In the genomic region with DNA sequence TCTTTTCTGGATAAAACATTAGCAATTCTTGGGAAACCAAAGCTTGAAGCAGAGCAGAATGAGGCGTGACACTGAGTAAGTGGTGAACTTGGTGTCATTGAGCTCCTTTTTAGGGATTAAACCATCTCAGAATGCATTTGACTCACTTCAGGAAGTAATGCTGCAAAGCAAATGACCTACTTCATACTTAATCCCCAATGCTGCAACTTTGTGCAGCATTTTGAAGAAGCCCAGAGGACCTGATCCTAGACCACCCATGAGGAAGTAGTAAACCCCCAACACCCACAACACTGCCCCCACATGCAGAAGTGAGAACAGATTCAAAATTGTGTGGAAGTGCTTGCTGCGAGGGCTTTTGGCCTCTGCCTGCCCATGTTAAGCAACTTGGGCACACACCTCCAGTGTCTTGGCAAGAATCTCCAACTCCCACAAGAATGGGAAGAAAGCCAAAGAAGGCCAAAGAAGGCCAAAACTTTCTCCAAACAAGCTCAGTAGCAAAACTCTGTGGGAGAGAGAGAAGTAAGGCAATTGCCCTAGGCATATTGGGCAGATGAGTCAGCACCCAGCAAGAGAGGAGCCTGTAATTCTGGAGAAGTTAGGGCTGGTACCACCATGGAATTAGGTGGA, we compare ENCODE assay signal across 10 cellular contexts.
DNase-seq lines count a peak whose midpoint lies in the region; ATAC-seq, FAIRE-seq and TF ChIP-seq lines count a peak whose summit lies in the region.
"Had no signal": no experiment of that assay in that cellular context is flagged by ENCODE, and none has a peak within 500 bp of the region (broad histone marks: within the 10 kb centered on the region; RNA-seq: fewer than 3 reads in every experiment).

No MANE protein-coding gene starts in this region.

- no peak for TF ChIP-seq RAD21 in A549 (conservative IDR thresholded peaks at IDR 0.05 in 1 of 2, IDR thresholded peaks at IDR 0.05 in 1 of 2)

- H3K9me3 Mint-ChIP-seq in activated T-helper 17 cell treated with anti-CD3 and anti-CD28 coated beads, Interleukin-2, amount 50 U/mL, for 72 hours = no peaks in the 10 kb centered on the region
- no peaks in the 10 kb centered on the region for H3K9me3 Mint-ChIP-seq in activated naive CD4-positive, alpha-beta T cell treated with anti-CD3 and anti-CD28 coated beads, Interleukin-2, amount 10 ng/mL, durations not matched to agents 7 days and 5 days
- H3K9me3 Mint-ChIP-seq: naive thymus-derived CD8-positive, alpha-beta T cell had no signal

- POLR2A ChIA-PET in A549 (lab: Yijun Ruan, JAX) = interaction anchor here (1.0 to 1.9 kb wide), 2 partner anchors 69 to 453 kb away, joined by 3 to 7 read pairs; a partner anchor contains a TSS

- H3K27ac Mint-ChIP-seq in activated T-helper 17 cell treated with anti-CD3 and anti-CD28 coated beads, Interleukin-2, amount 50 U/mL, for 72 hours = no peak overlapping the region
- no peak overlapping the region for H3K27ac Mint-ChIP-seq in activated naive CD4-positive, alpha-beta T cell treated with anti-CD3 and anti-CD28 coated beads, Interleukin-2, amount 10 ng/mL, durations not matched to agents 7 days and 5 days
- H3K27ac Mint-ChIP-seq: naive thymus-derived CD8-positive, alpha-beta T cell had no signal

- no peaks in the 10 kb centered on the region for H3K27me3 Mint-ChIP-seq in activated T-helper 17 cell treated with anti-CD3 and anti-CD28 coated beads, Interleukin-2, amount 50 U/mL, for 72 hours
- peaks cover 25% of the 10 kb centered on the region for H3K27me3 Mint-ChIP-seq in activated naive CD4-positive, alpha-beta T cell treated with anti-CD3 and anti-CD28 coated beads, Interleukin-2, amount 10 ng/mL, durations not matched to agents 7 days and 5 days

- peaks cover 21% of the 10 kb centered on the region for H3K4me1 ChIP-seq in A549

- no peak overlapping the region for H3K4me3 Mint-ChIP-seq in activated T-helper 17 cell treated with anti-CD3 and anti-CD28 coated beads, Interleukin-2, amount 50 U/mL, for 72 hours
- H3K4me3 Mint-ChIP-seq in activated naive CD4-positive, alpha-beta T cell treated with anti-CD3 and anti-CD28 coated beads, Interleukin-2, amount 10 ng/mL, durations not matched to agents 7 days and 5 days = no peak overlapping the region
- H3K4me3 Mint-ChIP-seq: naive thymus-derived CD8-positive, alpha-beta T cell had no signal

- H3K4me2 ChIP-seq in A549 = peak overlapping the region; percentile 40

- WGBS in A549 (ENCODE audit: missing lambda C conversion rate) = 32% methylated on average over 2 of the region's 2 CpGs

- DNase-seq in A549 (ENCODE audit: low read depth in 1 of 2, low spot score in 1 of 2) (peak in 1 of 2 experiments; percentile 74), H54 (ENCODE audit: insufficient read length, low spot score) (peak; percentile 50), kidney glomerular epithelial cell (lab: John Stamatoyannopoulos, UW) (peak; percentile 66), NCI-H1417 treated with DMSO at 0.1 percent for 48 hours (lab: John Stamatoyannopoulos, UW) (no peak), NCI-H2196 (lab: John Stamatoyannopoulos, UW; ENCODE audit: unreplicated experiment) (no peak)
- no peak for DNase-seq in activated naive CD4-positive, alpha-beta T cell treated with anti-CD3 and anti-CD28 coated beads, Interleukin-2, amount 10 ng/mL, durations not matched to agents 7 days and 5 days
- DNase-seq: DMS 273 treated with DMSO at 0.1 percent for 48 hours; naive thymus-derived CD8-positive, alpha-beta T cell had no signal

- no peak overlapping the region for H3K4me3 ChIP-seq in A549

- TF ChIP-seq EP300 in A549 (IDR thresholded peaks at IDR 0.05) = no peak

- CTCF ChIA-PET in A549 (lab: Yijun Ruan, JAX) = interaction anchor here (0.6 to 15.3 kb wide), 26 partner anchors 9 to 755 kb away, joined by 3 to 271 read pairs (median 4); no protein-coding TSS in a partner anchor
- CTCF ChIA-PET in activated naive CD4-positive, alpha-beta T cell treated with anti-CD3 and anti-CD28 coated beads, Interleukin-2, amount 10 ng/mL, durations not matched to agents 7 days and 5 days (lab: Charles Lee) = interaction anchor here (0.7 to 10.3 kb wide), 16 partner anchors 10 to 754 kb away, joined by 3 to 209 read pairs (median 5); no protein-coding TSS in a partner anchor

- no peak for TF ChIP-seq CTCF in A549 (IDR thresholded peaks at IDR 0.05)

- ATAC-seq in A549 (peak; percentile 66 to 79), HG03342 (IDR thresholded peaks at IDR 0.05; ENCODE audit: unreplicated experiment) (no peak)
- ATAC-seq in activated T-helper 17 cell treated with anti-CD3 and anti-CD28 coated beads, Interleukin-2, amount 50 U/mL, for 72 hours (replicated peaks) = peak; percentile 47
- ATAC-seq: naive thymus-derived CD8-positive, alpha-beta T cell had no signal

- peak overlapping the region in 1 of 2 experiments; percentile 52; a peak in 3 of 6 replicates for H3K27ac ChIP-seq in A549

- TF ChIP-seq POLR2A in A549 (IDR thresholded peaks at IDR 0.05; ENCODE audit: low read length) (no peak), H54 (IDR thresholded peaks at IDR 0.05; ENCODE audit: low read depth, low read length) (no peak)

- H3K36me3 Mint-ChIP-seq in activated T-helper 17 cell treated with anti-CD3 and anti-CD28 coated beads, Interleukin-2, amount 50 U/mL, for 72 hours (ENCODE audit: low read depth) = no peaks in the 10 kb centered on the region
- H3K36me3 Mint-ChIP-seq in activated naive CD4-positive, alpha-beta T cell treated with anti-CD3 and anti-CD28 coated beads, Interleukin-2, amount 10 ng/mL, durations not matched to agents 7 days and 5 days = no peaks in the 10 kb centered on the region
- H3K36me3 Mint-ChIP-seq: naive thymus-derived CD8-positive, alpha-beta T cell had no signal

- peaks cover 4% of the 10 kb centered on the region for H3K4me1 Mint-ChIP-seq in activated T-helper 17 cell treated with anti-CD3 and anti-CD28 coated beads, Interleukin-2, amount 50 U/mL, for 72 hours
- H3K4me1 Mint-ChIP-seq in activated naive CD4-positive, alpha-beta T cell treated with anti-CD3 and anti-CD28 coated beads, Interleukin-2, amount 10 ng/mL, durations not matched to agents 7 days and 5 days = peaks cover 4% of the 10 kb centered on the region

- H3K9me3 ChIP-seq in A549 = no peaks in the 10 kb centered on the region

- FAIRE-seq in A549 (lab: Jason Lieb, UNC) (no peak), H54 (lab: Jason Lieb, UNC) (peak; percentile 95)

TF ChIP-seq in A549, 52 proteins besides CTCF, POLR2A, EP300 and RAD21:
- TF ChIP-seq FOSL2 (IDR thresholded peaks at IDR 0.05) (0 out of 2 replicates have a peak, but pooled peaks have one; percentile 23), FOSL2 (CRISPR knock-in tag; IDR thresholded peaks at IDR 0.05) (peak; percentile 24; the same call in 1 of the 2 replicates), JUNB (IDR thresholded peaks at IDR 0.05) (peak; percentile 27; the same call in 1 of the 2 replicates), JUN (IDR thresholded peaks at IDR 0.05) (0 out of 5 replicates have a peak, but pooled peaks of 1 of the 2 experiments have one; percentile 29), SMC3 (IDR thresholded peaks at IDR 0.05) (0 out of 3 replicates have a peak, but pooled peaks have one; percentile 6), CEBPB (IDR thresholded peaks at IDR 0.05) (peak; percentile 24 to 39; a peak in 1 of 4 replicates), TFCP2L1 (CRISPR knock-in tag; IDR thresholded peaks at IDR 0.05) (no peak), HOXA7 (CRISPR knock-in tag; IDR thresholded peaks at IDR 0.05) (no peak), MAFK (IDR thresholded peaks at IDR 0.05; ENCODE audit: partially characterized antibody) (peak; percentile 31)
- TF ChIP-seq, protein P1, sequence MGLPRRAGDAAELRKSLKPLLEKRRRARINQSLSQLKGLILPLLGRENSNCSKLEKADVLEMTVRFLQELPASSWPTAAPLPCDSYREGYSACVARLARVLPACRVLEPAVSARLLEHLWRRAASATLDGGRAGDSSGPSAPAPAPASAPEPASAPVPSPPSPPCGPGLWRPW (IDR thresholded peaks at IDR 0.05) = 0 out of 2 replicates have a peak, but pooled peaks have one; percentile 14

Comparison
In these comparisons a context has a peak if more than half of its experiments do, and no peak if none do; other contexts are left out.
1. DNase-seq: peak in H54 (single experiment) and kidney glomerular epithelial cell (single experiment); none in activated naive CD4-positive, alpha-beta T cell treated with anti-CD3 and anti-CD28 coated beads, Interleukin-2, amount 10 ng/mL, durations not matched to agents 7 days and 5 days (single experiment), NCI-H1417 treated with DMSO at 0.1 percent for 48 hours (single experiment) and NCI-H2196 (single experiment).